Comparison of ENCODE assay signal across 8 cellular contexts in genomic region chr22:39457047-39457545, GRCh38. TPM values are rescaled to one million over a fixed set of nuclear protein-coding genes. Genes with fewer than 3 reads are reported as not detected.
A peak's percentile ranks its signal among the peaks of the same experiment; 100 is the strongest.
DNase-seq lines count a peak whose midpoint lies in the region; ATAC-seq, FAIRE-seq and TF ChIP-seq lines count a peak whose summit lies in the region.

No MANE protein-coding gene starts in this region.

- ATAC-seq in heart right ventricle (no peak), Right ventricle myocardium inferior (no peak), gastrocnemius medialis (no peak)

- TF ChIP-seq POLR2A in vagina (IDR thresholded peaks at IDR 0.05) (no peak), gastrocnemius medialis (IDR thresholded peaks at IDR 0.05) (no peak)

- H3K27me3 Mint-ChIP-seq in mesothelial cell of epicardium (ENCODE audit: low read depth), result no peaks in the 10 kb centered on the region

- H3K4me3 ChIP-seq in heart right ventricle (peak overlapping the region; percentile 19 to 70 (median 56)), astrocyte of the cerebellum (ENCODE audit: low read depth, low read length) (peak overlapping the region; percentile 23), vagina (peak overlapping the region; percentile 44 to 76), gastrocnemius medialis (peak overlapping the region in 2 of 4 donors; percentile 49 to 58), kidney (ENCODE audit: low read length in 2 of 2) (no peak overlapping the region)

- intact Hi-C loops in heart right ventricle (cut with DNase I), result no loop called here
- intact Hi-C loops in Right ventricle myocardium inferior (cut with DNase I), result no loop called here
- intact Hi-C loops in vagina (cut with DNase I), result no loop called here
- intact Hi-C loops in gastrocnemius medialis (cut with DNase I; ENCODE audit: low total_unique reads), result no loop called here
- intact Hi-C loops in kidney (cut with DNase I), result no loop called here

- H3K27ac ChIP-seq in heart right ventricle (peak overlapping the region in 9 of 10 donors; percentile 40 to 89 (median 76)), vagina (no peak overlapping the region), gastrocnemius medialis (peak overlapping the region in 2 of 4 donors; percentile 39 to 75), kidney (ENCODE audit: low read depth in 2 of 2, low read length in 2 of 2) (no peak overlapping the region)

- H3K4me1 ChIP-seq in heart right ventricle, result peaks cover 4 to 39% (median 10%) of the 10 kb centered on the region in 9 donors
- peaks cover 11% of the 10 kb centered on the region for H3K4me1 ChIP-seq in vagina
- H3K4me1 ChIP-seq in gastrocnemius medialis, result peaks cover 0 to 2% of the 10 kb centered on the region in 2 donors
- peaks cover 0 to 1% of the 10 kb centered on the region in 2 donors for H3K4me1 ChIP-seq in kidney (ENCODE audit: control insufficient read depth in 1 of 2, insufficient read depth in 1 of 2, low read depth in 1 of 2, low read length in 2 of 2)

- TF ChIP-seq CTCF in heart right ventricle (IDR thresholded peaks at IDR 0.05) (no peak), astrocyte of the cerebellum (IDR thresholded peaks at IDR 0.05; ENCODE audit: low read depth, low read length, missing control alignments) (no peak), mesothelial cell of epicardium (IDR thresholded peaks at IDR 0.05; ENCODE audit: unreplicated experiment) (no peak), vagina (IDR thresholded peaks at IDR 0.05) (no peak), gastrocnemius medialis (IDR thresholded peaks at IDR 0.05 in 4 of 5, conservative IDR thresholded peaks at IDR 0.05 in 1 of 5) (no peak), kidney (IDR thresholded peaks at IDR 0.05; ENCODE audit: borderline replicate concordance, extremely low read depth, insufficient read depth) (no peak)

- H3K36me3 ChIP-seq in heart right ventricle (no peaks in the 10 kb centered on the region), vagina (no peaks in the 10 kb centered on the region), gastrocnemius medialis (no peaks in the 10 kb centered on the region), kidney (ENCODE audit: control insufficient read depth in 1 of 2, insufficient read depth in 2 of 2, low read length in 2 of 2) (no peaks in the 10 kb centered on the region)

- WGBS in heart right ventricle, 2 donors, result 1% methylated on average over 38 to 88 of the region's 88 CpGs

- in situ Hi-C loops in astrocyte of the cerebellum (cut with HindIII; ENCODE audit: low sequenced_read_pairs), result no loop called here
- in situ Hi-C loops in gastrocnemius medialis (cut with MboI; ENCODE audit: low sequenced_read_pairs in 4 of 4), result no loop called here

- H3K4me3 Mint-ChIP-seq in mesothelial cell of epicardium, result peak overlapping the region; percentile 74

- peaks cover 40% of the 10 kb centered on the region for H3K4me1 Mint-ChIP-seq in mesothelial cell of epicardium

- H3K27me3 ChIP-seq in heart right ventricle, result peaks cover 0 to 36% (median 8%) of the 10 kb centered on the region in 7 donors
- no peaks in the 10 kb centered on the region for H3K27me3 ChIP-seq in vagina
- H3K27me3 ChIP-seq in gastrocnemius medialis, result peaks cover 6 to 18% (median 10%) of the 10 kb centered on the region in 3 donors

- FAIRE-seq in kidney (lab: Jason Lieb, UNC), result no peak

- H3K36me3 Mint-ChIP-seq in mesothelial cell of epicardium, result no peaks in the 10 kb centered on the region

- DNase-seq in heart right ventricle (no peak), Right ventricle myocardium inferior (ENCODE audit: missing footprints) (no peak), astrocyte of the cerebellum (ENCODE audit: low read depth) (no peak), mesothelial cell of epicardium (ENCODE audit: low spot score in 2 of 2, unreplicated experiment in 2 of 2) (no peak), vagina (ENCODE audit: extremely low spot score in 2 of 2) (no peak), gastrocnemius medialis (no peak), kidney glomerular epithelial cell (lab: John Stamatoyannopoulos, UW) (no peak), kidney (no peak)

- H3K9ac ChIP-seq in kidney (ENCODE audit: low read length in 2 of 2), result no peak overlapping the region

- H3K27ac Mint-ChIP-seq in mesothelial cell of epicardium, result no peak overlapping the region

- H3K9me3 ChIP-seq in heart right ventricle, result no peaks in the 10 kb centered on the region
- H3K9me3 ChIP-seq in vagina, result no peaks in the 10 kb centered on the region
- H3K9me3 ChIP-seq in gastrocnemius medialis, result no peaks in the 10 kb centered on the region
- H3K9me3 ChIP-seq in kidney (ENCODE audit: control insufficient read depth in 1 of 2, low read length in 2 of 2), result no peaks in the 10 kb centered on the region

- no peaks in the 10 kb centered on the region for H3K9me3 Mint-ChIP-seq in mesothelial cell of epicardium

RNA-seq across cellular contexts. Expression of gene MGAT3, which starts 0.3 kb away (rescaled TPM):
- total RNA-seq in heart right ventricle, result 10 to 100 TPM in 1 of 10 donors, 1 to 10 TPM in 9; 1.8 to 14.0 (median 4.3) TPM
- polyA plus RNA-seq in heart right ventricle, result 1 to 10 TPM; 1.8 to 2.9 TPM
- 5.9 TPM for total RNA-seq in Right ventricle myocardium inferior
- total RNA-seq in mesothelial cell of epicardium, result 43.6 to 45.3 TPM (median 45.0 TPM) in 3 replicates
- total RNA-seq in vagina, result 0.98 TPM
- total RNA-seq in gastrocnemius medialis, result 1 to 10 TPM in 1 of 4 donors, under 1 TPM in 3; 0.55 to 1.0 (median 0.59) TPM
- total RNA-seq in kidney, result 5.4 TPM
- polyA plus RNA-seq in kidney (ENCODE audit: insufficient read depth, low read depth, low replicate concordance), result 2.7 TPM

RNA-seq across cellular contexts. Expression of gene MIEF1, which starts 45.0 kb away (rescaled TPM):
- 10 to 100 TPM; 12.8 to 35.8 (median 17.5) TPM for total RNA-seq in heart right ventricle
- 1 to 10 TPM; 7.0 to 9.1 TPM for polyA plus RNA-seq in heart right ventricle
- total RNA-seq in Right ventricle myocardium inferior, result 17.3 TPM
- total RNA-seq in mesothelial cell of epicardium, result 29.7 to 35.0 TPM (median 31.9 TPM) in 3 replicates
- total RNA-seq in vagina, result 18.9 TPM
- total RNA-seq in gastrocnemius medialis, result 10 to 100 TPM; 11.4 to 25.4 (median 12.9) TPM
- 27.9 TPM for total RNA-seq in kidney
- polyA plus RNA-seq in kidney (ENCODE audit: insufficient read depth, low read depth, low replicate concordance), result 13.0 TPM

RNA-seq across cellular contexts. Expression of gene TAB1, which starts 57.5 kb away (rescaled TPM):
- total RNA-seq in heart right ventricle (10 to 100 TPM; 15.8 to 21.0 (median 18.0) TPM), Right ventricle myocardium inferior (17.3 TPM), mesothelial cell of epicardium (30.1 to 32.9 TPM (median 30.6 TPM) in 3 replicates), vagina (25.5 TPM), gastrocnemius medialis (10 to 100 TPM; 13.3 to 16.3 (median 14.8) TPM), kidney (30.9 TPM)
- polyA plus RNA-seq in heart right ventricle (10 to 100 TPM; 13.6 to 17.5 TPM), kidney (ENCODE audit: insufficient read depth, low read depth, low replicate concordance) (14.4 TPM)

Comparison
In these comparisons a context has a peak if more than half of its experiments do, and no peak if none do; other contexts are left out.
1. H3K27ac ChIP-seq: peak in heart right ventricle (9 of 10); none in vagina (single experiment) and kidney (0 of 2).
2. H3K4me3 ChIP-seq: peak in heart right ventricle (10 of 10), astrocyte of the cerebellum (single experiment) and vagina (2 of 2); none in kidney (0 of 2).